ENCODE assay signal across 22 cellular contexts in the genomic region with DNA sequence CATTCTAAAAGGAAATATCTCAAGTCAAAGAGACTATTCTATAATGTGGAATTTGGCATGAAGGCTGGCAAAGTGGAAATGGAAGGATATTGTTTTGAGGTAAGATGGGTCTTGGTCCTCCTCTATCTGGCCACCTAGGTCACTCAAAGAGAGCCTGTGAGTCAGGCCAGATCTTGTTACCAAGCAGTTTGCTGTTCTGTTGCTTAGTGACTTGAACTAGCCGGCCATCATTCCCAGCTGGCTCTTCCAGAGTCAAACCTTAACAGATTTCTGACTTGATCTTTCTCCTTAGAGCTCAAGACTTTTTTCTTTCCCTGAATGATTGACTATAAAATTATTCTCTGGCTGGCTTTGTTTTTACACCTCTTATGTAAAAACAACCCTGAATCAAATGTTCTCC.
DNase-seq lines count a peak whose midpoint lies in the region; ATAC-seq and TF ChIP-seq lines count a peak whose summit lies in the region.
"Had no signal": no experiment of that assay in that cellular context is flagged by ENCODE, and none has a peak within 500 bp of the region (broad histone marks: within the 10 kb centered on the region; RNA-seq: fewer than 3 reads in every experiment).

No MANE protein-coding gene starts in this region.

- 86% methylated on average over 1 of the region's 1 CpG for WGBS in right cardiac atrium

- H3K27me3 ChIP-seq in ACC112 (ENCODE audit: insufficient read depth, low read length) (no peaks in the 10 kb centered on the region), brain microvascular endothelial cell (replicated peaks) (no peaks in the 10 kb centered on the region), right cardiac atrium (ENCODE audit: control insufficient read depth, insufficient read depth) (no peaks in the 10 kb centered on the region)
- H3K27me3 ChIP-seq: ovary had no signal

- H3K4me1 ChIP-seq in ACC112 (ENCODE audit: control insufficient read depth, insufficient read depth, low read length, unreplicated experiment) (peaks cover 31% of the 10 kb centered on the region), HEK293 (ENCODE audit: control insufficient read depth, insufficient read depth, low read length) (peaks cover 25% of the 10 kb centered on the region), right cardiac atrium (ENCODE audit: control insufficient read depth, insufficient read depth, low read length) (no peaks in the 10 kb centered on the region)

- H3K36me3 Mint-ChIP-seq in activated CD4-positive, alpha-beta memory T cell treated with anti-CD3 and anti-CD28 coated beads for 36 hours = no peaks in the 10 kb centered on the region
- H3K36me3 Mint-ChIP-seq: naive B cell had no signal

- H3K79me2 ChIP-seq in ACC112 (ENCODE audit: control insufficient read depth, insufficient read depth, low read length, unreplicated experiment) = no peaks in the 10 kb centered on the region

- H3K36me3 ChIP-seq in ACC112 (ENCODE audit: insufficient read depth, low read length) (no peaks in the 10 kb centered on the region), HEK293 (ENCODE audit: control insufficient read depth in 2 of 2, insufficient read depth in 1 of 2, low read length in 2 of 2) (no peaks in the 10 kb centered on the region), brain microvascular endothelial cell (replicated peaks) (no peaks in the 10 kb centered on the region)
- H3K36me3 ChIP-seq: lower lobe of right lung, ovary had no signal

- in situ Hi-C loops in brain microvascular endothelial cell (cut with HindIII; ENCODE audit: low pct_ligation_motif_present, low sequenced_read_pairs) = no loop called here

- ATAC-seq in right cardiac atrium = no peak
- ATAC-seq: K562, lower lobe of right lung, Panc1 had no signal

- peak; percentile 73 for DNase-seq in brain microvascular endothelial cell
- peak; percentile 75 for DNase-seq in kidney tubule cell (ENCODE audit: low spot score)
- DNase-seq in right cardiac atrium = no peak
- no peak for DNase-seq in NCI-H1048 (lab: John Stamatoyannopoulos, UW)
- DNase-seq in NCI-H1436 (lab: John Stamatoyannopoulos, UW) = no peak
- DNase-seq in activated CD4-positive, alpha-beta memory T cell treated with anti-CD3 and anti-CD28 coated beads for 36 hours = no peak
- DNase-seq: activated CD4-positive, alpha-beta T cell treated with anti-CD3 and anti-CD28 coated beads for 4 hours; activated naive CD4-positive, alpha-beta T cell treated with Interleukin-2 at 50 U/mL for 16 hours; anterior cingulate cortex; COR-L47; lower lobe of right lung; naive B cell; NCI-H1092; NCI-H2107; NCI-H526; ovary; stimulated activated CD4-positive, alpha-beta T cell treated with anti-CD3 and anti-CD28 coated beads, Interleukin-4, amount 100 ng/mL, for 1 hour had no signal

- H3K4me1 Mint-ChIP-seq in activated CD4-positive, alpha-beta memory T cell treated with anti-CD3 and anti-CD28 coated beads for 36 hours (ENCODE audit: low read depth) = no peaks in the 10 kb centered on the region

- H2AFZ ChIP-seq in ACC112 (ENCODE audit: low read length, unreplicated experiment) = no peak overlapping the region

- no peak overlapping the region for H3K4me3 Mint-ChIP-seq in activated CD4-positive, alpha-beta memory T cell treated with anti-CD3 and anti-CD28 coated beads for 36 hours

- H3K9me3 Mint-ChIP-seq in activated CD4-positive, alpha-beta memory T cell treated with anti-CD3 and anti-CD28 coated beads for 36 hours = no peaks in the 10 kb centered on the region
- H3K9me3 Mint-ChIP-seq: naive B cell had no signal

- POLR2A ChIA-PET in HEK293 (lab: Yijun Ruan, JAX) = no interaction called here
- POLR2A ChIA-PET in activated CD4-positive, alpha-beta memory T cell treated with anti-CD3 and anti-CD28 coated beads for 36 hours (lab: Charles Lee) = interaction anchor here (0.6 kb wide), 1 partner anchor 291 kb away, joined by 3 read pairs; no protein-coding TSS in a partner anchor

- CTCF ChIA-PET in HEK293 (lab: Yijun Ruan, JAX) = interaction anchor here (0.6 to 1.2 kb wide), 2 partner anchors 53 to 888 kb away, joined by 3 read pairs; no protein-coding TSS in a partner anchor
- CTCF ChIA-PET in activated CD4-positive, alpha-beta memory T cell treated with anti-CD3 and anti-CD28 coated beads for 36 hours (lab: Charles Lee) = interaction anchor here (2.0 kb wide), 1 partner anchor 84 kb away, joined by 4 read pairs; no protein-coding TSS in a partner anchor

- intact Hi-C loops in right cardiac atrium (cut with DNase I) = no loop called here
- intact Hi-C loops in activated CD4-positive, alpha-beta memory T cell treated with anti-CD3 and anti-CD28 coated beads for 36 hours (cut with micrococcal nuclease) = no loop called here

- peaks cover 1% of the 10 kb centered on the region for H3K27me3 Mint-ChIP-seq in activated CD4-positive, alpha-beta memory T cell treated with anti-CD3 and anti-CD28 coated beads for 36 hours
- H3K27me3 Mint-ChIP-seq: naive B cell had no signal

- H3K27ac ChIP-seq in ACC112 (ENCODE audit: low read depth, low read length) (peak overlapping the region; percentile 35; the same call in 1 of the 2 replicates), HEK293 (ENCODE audit: extremely low read depth, low read depth, low read length) (no peak overlapping the region), brain microvascular endothelial cell (peak overlapping the region; percentile 25), right cardiac atrium (ENCODE audit: low read length) (no peak overlapping the region)
- H3K27ac ChIP-seq: coronary artery, lower lobe of right lung, ovary had no signal

- H3K9me3 ChIP-seq in HEK293 (ENCODE audit: control insufficient read depth, insufficient read depth, low read depth, low read length) (no peaks in the 10 kb centered on the region), right cardiac atrium (ENCODE audit: control insufficient read depth, low read length) (no peaks in the 10 kb centered on the region)
- H3K9me3 ChIP-seq: lower lobe of right lung, ovary had no signal

- no peak for TF ChIP-seq CTCF in HEK293 (tag by site-specific recombination; IDR thresholded peaks at IDR 0.05)
- no peak for TF ChIP-seq CTCF in brain microvascular endothelial cell (IDR thresholded peaks at IDR 0.05; ENCODE audit: low read depth, low read length, missing control alignments)

- H3K4me3 ChIP-seq in ACC112 (ENCODE audit: low read depth, low read length) (no peak overlapping the region), HEK293 (ENCODE audit: low read depth, low read length) (no peak overlapping the region), brain microvascular endothelial cell (ENCODE audit: low read depth, low read length) (no peak overlapping the region), right cardiac atrium (ENCODE audit: low read length) (no peak overlapping the region)
- H3K4me3 ChIP-seq: coronary artery, K562, lower lobe of right lung, ovary had no signal

- H3K27ac Mint-ChIP-seq in activated CD4-positive, alpha-beta memory T cell treated with anti-CD3 and anti-CD28 coated beads for 36 hours = no peak overlapping the region
- H3K27ac Mint-ChIP-seq: naive B cell had no signal

TF ChIP-seq in HEK293, 187 proteins besides CTCF, POLR2A, EP300 and RAD21:
- TF ChIP-seq, protein P1, sequence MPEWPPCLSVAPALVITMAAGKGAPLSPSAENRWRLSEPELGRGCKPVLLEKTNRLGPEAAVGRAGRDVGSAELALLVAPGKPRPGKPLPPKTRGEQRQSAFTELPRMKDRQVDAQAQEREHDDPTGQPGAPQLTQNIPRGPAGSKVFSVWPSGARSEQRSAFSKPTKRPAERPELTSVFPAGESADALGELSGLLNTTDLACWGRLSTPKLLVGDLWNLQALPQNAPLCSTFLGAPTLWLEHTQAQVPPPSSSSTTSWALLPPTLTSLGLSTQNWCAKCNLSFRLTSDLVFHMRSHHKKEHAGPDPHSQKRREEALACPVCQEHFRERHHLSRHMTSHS (tag by site-specific recombination; IDR thresholded peaks at IDR 0.05) = no peak
- 0 out of 2 replicates have a peak, but pooled peaks have one; percentile 10 for TF ChIP-seq ZNF335 (tag by site-specific recombination; conservative IDR thresholded peaks at IDR 0.05)
- TF ChIP-seq ZNF302 (tag by site-specific recombination; IDR thresholded peaks at IDR 0.05; ENCODE audit: low read depth) = no peak
- no peak for TF ChIP-seq ZNF521 (tag by site-specific recombination; IDR thresholded peaks at IDR 0.05)
- TF ChIP-seq ZNF777 (tag by site-specific recombination; IDR thresholded peaks at IDR 0.05; ENCODE audit: borderline replicate concordance) = no peak
- TF ChIP-seq ZNF600 (tag by site-specific recombination; IDR thresholded peaks at IDR 0.05) = peak; percentile 31; the same call in 1 of the 2 replicates
- TF ChIP-seq ZNF341 (tag by site-specific recombination; IDR thresholded peaks at IDR 0.05; ENCODE audit: low read depth) = peak; percentile 54

Comparison
In these comparisons a context has a peak if more than half of its experiments do, and no peak if none do; other contexts are left out.
1. H3K27ac ChIP-seq: peak in ACC112 (single experiment) and brain microvascular endothelial cell (single experiment); none in HEK293 (single experiment) and right cardiac atrium (single experiment).
2. DNase-seq: peak in brain microvascular endothelial cell (single experiment) and kidney tubule cell (single experiment); none in right cardiac atrium (0 of 3), NCI-H1048 (single experiment), NCI-H1436 (single experiment) and activated CD4-positive, alpha-beta memory T cell treated with anti-CD3 and anti-CD28 coated beads for 36 hours (single experiment).